ENCODE assay signal across 1 cellular context in the genomic region with DNA sequence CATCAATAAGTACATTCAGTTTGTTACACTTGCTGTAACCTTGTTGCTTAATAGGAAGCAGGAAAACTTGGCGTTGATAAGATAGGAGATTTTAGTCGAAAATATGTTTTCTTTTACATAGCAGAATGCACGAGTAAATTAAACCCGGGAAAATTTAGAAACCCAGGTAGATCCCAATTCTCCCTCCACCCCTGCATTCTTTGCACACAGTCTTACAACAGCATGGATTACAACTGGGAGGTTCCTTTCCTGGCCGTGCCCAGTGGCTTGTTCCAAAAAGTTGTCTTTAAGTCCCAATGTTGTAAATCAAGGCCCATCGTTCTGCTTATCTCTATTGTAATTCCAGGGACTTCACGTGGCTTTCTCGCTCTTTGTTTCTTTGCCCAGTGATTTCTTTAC.
TF ChIP-seq lines count a peak whose summit lies in the region.

No MANE protein-coding gene starts in this region.

TF ChIP-seq in H1, 55 proteins besides CTCF, POLR2A, EP300 and RAD21:
- TF ChIP-seq CBX5 (IDR thresholded peaks at IDR 0.05; ENCODE audit: low read depth, low read length) (no peak), EGR1 (IDR thresholded peaks at IDR 0.05; ENCODE audit: borderline replicate concordance, low read depth, low read length) (no peak), RXRA (IDR thresholded peaks at IDR 0.05; ENCODE audit: insufficient read depth, low read depth, low read length) (no peak), TEAD4 (IDR thresholded peaks at IDR 0.05; ENCODE audit: low read depth, low read length) (no peak), SIN3A (conservative IDR thresholded peaks at IDR 0.05 in 1 of 2, IDR thresholded peaks at IDR 0.05 in 1 of 2; ENCODE audit: low read depth in 1 of 2, low read length in 2 of 2) (no peak), HDAC2 (IDR thresholded peaks at IDR 0.05; ENCODE audit: borderline replicate concordance in 1 of 2, low read depth in 2 of 2, low read length in 2 of 2) (no peak), POLR2AphosphoS5 (IDR thresholded peaks at IDR 0.05; ENCODE audit: low read depth, low read length) (no peak), SIRT6 (IDR thresholded peaks at IDR 0.05; ENCODE audit: low read length) (no peak), CBX8 (IDR thresholded peaks at IDR 0.05; ENCODE audit: borderline replicate concordance, low read depth, low read length) (no peak), JUN (IDR thresholded peaks at IDR 0.05; ENCODE audit: low read depth, low read length) (no peak), CREB1 (IDR thresholded peaks at IDR 0.05) (no peak), GABPA (IDR thresholded peaks at IDR 0.05; ENCODE audit: borderline replicate concordance, insufficient read depth, low read length) (no peak), SAP30 (IDR thresholded peaks at IDR 0.05; ENCODE audit: insufficient read depth, insufficient replicate concordance, low read length) (no peak), BACH1 (IDR thresholded peaks at IDR 0.05; ENCODE audit: low read length) (no peak), CHD1 (IDR thresholded peaks at IDR 0.05; ENCODE audit: low read depth, low read length) (no peak), MAFK (IDR thresholded peaks at IDR 0.05; ENCODE audit: low read depth, low read length) (no peak), TAF1 (IDR thresholded peaks at IDR 0.05; ENCODE audit: low read depth, low read length) (no peak)
- TF ChIP-seq, protein P1, sequence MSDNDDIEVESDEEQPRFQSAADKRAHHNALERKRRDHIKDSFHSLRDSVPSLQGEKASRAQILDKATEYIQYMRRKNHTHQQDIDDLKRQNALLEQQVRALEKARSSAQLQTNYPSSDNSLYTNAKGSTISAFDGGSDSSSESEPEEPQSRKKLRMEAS (IDR thresholded peaks at IDR 0.05): no peak
- TF ChIP-seq, protein P2, sequence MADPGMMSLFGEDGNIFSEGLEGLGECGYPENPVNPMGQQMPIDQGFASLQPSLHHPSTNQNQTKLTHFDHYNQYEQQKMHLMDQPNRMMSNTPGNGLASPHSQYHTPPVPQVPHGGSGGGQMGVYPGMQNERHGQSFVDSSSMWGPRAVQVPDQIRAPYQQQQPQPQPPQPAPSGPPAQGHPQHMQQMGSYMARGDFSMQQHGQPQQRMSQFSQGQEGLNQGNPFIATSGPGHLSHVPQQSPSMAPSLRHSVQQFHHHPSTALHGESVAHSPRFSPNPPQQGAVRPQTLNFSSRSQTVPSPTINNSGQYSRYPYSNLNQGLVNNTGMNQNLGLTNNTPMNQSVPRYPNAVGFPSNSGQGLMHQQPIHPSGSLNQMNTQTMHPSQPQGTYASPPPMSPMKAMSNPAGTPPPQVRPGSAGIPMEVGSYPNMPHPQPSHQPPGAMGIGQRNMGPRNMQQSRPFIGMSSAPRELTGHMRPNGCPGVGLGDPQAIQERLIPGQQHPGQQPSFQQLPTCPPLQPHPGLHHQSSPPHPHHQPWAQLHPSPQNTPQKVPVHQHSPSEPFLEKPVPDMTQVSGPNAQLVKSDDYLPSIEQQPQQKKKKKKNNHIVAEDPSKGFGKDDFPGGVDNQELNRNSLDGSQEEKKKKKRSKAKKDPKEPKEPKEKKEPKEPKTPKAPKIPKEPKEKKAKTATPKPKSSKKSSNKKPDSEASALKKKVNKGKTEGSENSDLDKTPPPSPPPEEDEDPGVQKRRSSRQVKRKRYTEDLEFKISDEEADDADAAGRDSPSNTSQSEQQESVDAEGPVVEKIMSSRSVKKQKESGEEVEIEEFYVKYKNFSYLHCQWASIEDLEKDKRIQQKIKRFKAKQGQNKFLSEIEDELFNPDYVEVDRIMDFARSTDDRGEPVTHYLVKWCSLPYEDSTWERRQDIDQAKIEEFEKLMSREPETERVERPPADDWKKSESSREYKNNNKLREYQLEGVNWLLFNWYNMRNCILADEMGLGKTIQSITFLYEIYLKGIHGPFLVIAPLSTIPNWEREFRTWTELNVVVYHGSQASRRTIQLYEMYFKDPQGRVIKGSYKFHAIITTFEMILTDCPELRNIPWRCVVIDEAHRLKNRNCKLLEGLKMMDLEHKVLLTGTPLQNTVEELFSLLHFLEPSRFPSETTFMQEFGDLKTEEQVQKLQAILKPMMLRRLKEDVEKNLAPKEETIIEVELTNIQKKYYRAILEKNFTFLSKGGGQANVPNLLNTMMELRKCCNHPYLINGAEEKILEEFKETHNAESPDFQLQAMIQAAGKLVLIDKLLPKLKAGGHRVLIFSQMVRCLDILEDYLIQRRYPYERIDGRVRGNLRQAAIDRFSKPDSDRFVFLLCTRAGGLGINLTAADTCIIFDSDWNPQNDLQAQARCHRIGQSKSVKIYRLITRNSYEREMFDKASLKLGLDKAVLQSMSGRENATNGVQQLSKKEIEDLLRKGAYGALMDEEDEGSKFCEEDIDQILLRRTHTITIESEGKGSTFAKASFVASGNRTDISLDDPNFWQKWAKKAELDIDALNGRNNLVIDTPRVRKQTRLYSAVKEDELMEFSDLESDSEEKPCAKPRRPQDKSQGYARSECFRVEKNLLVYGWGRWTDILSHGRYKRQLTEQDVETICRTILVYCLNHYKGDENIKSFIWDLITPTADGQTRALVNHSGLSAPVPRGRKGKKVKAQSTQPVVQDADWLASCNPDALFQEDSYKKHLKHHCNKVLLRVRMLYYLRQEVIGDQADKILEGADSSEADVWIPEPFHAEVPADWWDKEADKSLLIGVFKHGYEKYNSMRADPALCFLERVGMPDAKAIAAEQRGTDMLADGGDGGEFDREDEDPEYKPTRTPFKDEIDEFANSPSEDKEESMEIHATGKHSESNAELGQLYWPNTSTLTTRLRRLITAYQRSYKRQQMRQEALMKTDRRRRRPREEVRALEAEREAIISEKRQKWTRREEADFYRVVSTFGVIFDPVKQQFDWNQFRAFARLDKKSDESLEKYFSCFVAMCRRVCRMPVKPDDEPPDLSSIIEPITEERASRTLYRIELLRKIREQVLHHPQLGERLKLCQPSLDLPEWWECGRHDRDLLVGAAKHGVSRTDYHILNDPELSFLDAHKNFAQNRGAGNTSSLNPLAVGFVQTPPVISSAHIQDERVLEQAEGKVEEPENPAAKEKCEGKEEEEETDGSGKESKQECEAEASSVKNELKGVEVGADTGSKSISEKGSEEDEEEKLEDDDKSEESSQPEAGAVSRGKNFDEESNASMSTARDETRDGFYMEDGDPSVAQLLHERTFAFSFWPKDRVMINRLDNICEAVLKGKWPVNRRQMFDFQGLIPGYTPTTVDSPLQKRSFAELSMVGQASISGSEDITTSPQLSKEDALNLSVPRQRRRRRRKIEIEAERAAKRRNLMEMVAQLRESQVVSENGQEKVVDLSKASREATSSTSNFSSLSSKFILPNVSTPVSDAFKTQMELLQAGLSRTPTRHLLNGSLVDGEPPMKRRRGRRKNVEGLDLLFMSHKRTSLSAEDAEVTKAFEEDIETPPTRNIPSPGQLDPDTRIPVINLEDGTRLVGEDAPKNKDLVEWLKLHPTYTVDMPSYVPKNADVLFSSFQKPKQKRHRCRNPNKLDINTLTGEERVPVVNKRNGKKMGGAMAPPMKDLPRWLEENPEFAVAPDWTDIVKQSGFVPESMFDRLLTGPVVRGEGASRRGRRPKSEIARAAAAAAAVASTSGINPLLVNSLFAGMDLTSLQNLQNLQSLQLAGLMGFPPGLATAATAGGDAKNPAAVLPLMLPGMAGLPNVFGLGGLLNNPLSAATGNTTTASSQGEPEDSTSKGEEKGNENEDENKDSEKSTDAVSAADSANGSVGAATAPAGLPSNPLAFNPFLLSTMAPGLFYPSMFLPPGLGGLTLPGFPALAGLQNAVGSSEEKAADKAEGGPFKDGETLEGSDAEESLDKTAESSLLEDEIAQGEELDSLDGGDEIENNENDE (IDR thresholded peaks at IDR 0.05; ENCODE audit: insufficient replicate concordance, low read length): no peak
TF ChIP-seq in H1: peak in this region for 0.
